Comparison of ENCODE assay signal across 21 cellular contexts in genomic region chrX:123871309-123871708, GRCh38. TPM values are rescaled to one million over a fixed set of nuclear protein-coding genes. Genes with fewer than 3 reads are reported as not detected.
DNase-seq lines count a peak whose midpoint lies in the region; ATAC-seq and FAIRE-seq lines count a peak whose summit lies in the region.
"Had no signal": no experiment of that assay in that cellular context is flagged by ENCODE, and none has a peak within 500 bp of the region (broad histone marks: within the 10 kb centered on the region; RNA-seq: fewer than 3 reads in every experiment).

No MANE protein-coding gene starts in this region.

- no peak for DNase-seq in activated T-cell treated with anti-CD3 and anti-CD28 coated beads, Interleukin-2, amount 50 U/mL, for 24 hours
- DNase-seq in activated T-cell treated with anti-CD3 and anti-CD28 coated beads, Interleukin-2, amount 50 U/mL, for 1 hour = no peak
- DNase-seq in T-helper 17 cell (no peak), small intestine (peak; percentile 67), RCC 7860 (ENCODE audit: low spot score) (no peak), NCI-H2107 treated with DMSO at 0.1 percent for 48 hours (lab: John Stamatoyannopoulos, UW; ENCODE audit: unreplicated experiment) (no peak)
- no peak for DNase-seq in activated CD4-positive, alpha-beta T cell treated with anti-CD3 and anti-CD28 coated beads, Interleukin-2, amount 50 U/mL, for 48 hours
- DNase-seq: activated CD8-positive, alpha-beta memory T cell treated with anti-CD3 and anti-CD28 coated beads, Interleukin-2, amount 50 U/mL, for 48 hours; cortex of kidney; DMS 273 treated with DMSO at 0.1 percent for 48 hours; erythroblast; gastrocnemius medialis; MG63; NCI-H146; NCI-H510A treated with DMSO at 0.1 percent for 48 hours had no signal

- H3K27me3 ChIP-seq in small intestine (ENCODE audit: control insufficient read depth in 2 of 2, insufficient read depth in 2 of 2, low read length in 2 of 2) = no peaks in the 10 kb centered on the region
- H3K27me3 ChIP-seq: gastrocnemius medialis, MG63 had no signal

- peaks cover 0 to 2% of the 10 kb centered on the region in 2 donors for H3K36me3 ChIP-seq in small intestine (ENCODE audit: control insufficient read depth in 2 of 2, insufficient read depth in 2 of 2, low read length in 2 of 2)
- H3K36me3 ChIP-seq: gastrocnemius medialis, MG63 had no signal

- peak overlapping the region in 1 of 2 donors; percentile 38 for H3K27ac ChIP-seq in small intestine (ENCODE audit: low read depth in 1 of 2, low read length in 1 of 2)
- H3K27ac ChIP-seq: 22Rv1, gastrocnemius medialis had no signal

- WGBS in small intestine, 3 donors = 23 to 50% (median 45%) methylated on average over 2 of the region's 2 CpGs

- H3K4me1 Mint-ChIP-seq in activated T-cell treated with anti-CD3 and anti-CD28 coated beads, Interleukin-2, amount 50 U/mL, for 24 hours (ENCODE audit: low read depth) = peaks cover 29% of the 10 kb centered on the region
- no peaks in the 10 kb centered on the region for H3K4me1 Mint-ChIP-seq in T-helper 17 cell
- H3K4me1 Mint-ChIP-seq: brain had no signal

- ATAC-seq in HG02852 (IDR thresholded peaks at IDR 0.05; ENCODE audit: unreplicated experiment) (peak; percentile 45), T-helper 17 cell (no peak)
- ATAC-seq: gastrocnemius medialis, left lobe of liver had no signal

- H3K9me3 ChIP-seq in T-helper 17 cell (ENCODE audit: control insufficient read depth, low read length, poor library complexity, severe bottlenecking) (no peaks in the 10 kb centered on the region), small intestine (ENCODE audit: control insufficient read depth, low read depth) (no peaks in the 10 kb centered on the region)
- H3K9me3 ChIP-seq: gastrocnemius medialis, MG63 had no signal

- peaks cover 24% of the 10 kb centered on the region for H3K36me3 Mint-ChIP-seq in activated T-cell treated with anti-CD3 and anti-CD28 coated beads, Interleukin-2, amount 50 U/mL, for 24 hours (ENCODE audit: low read depth)
- no peaks in the 10 kb centered on the region for H3K36me3 Mint-ChIP-seq in T-helper 17 cell (ENCODE audit: low read depth)
- H3K36me3 Mint-ChIP-seq: activated naive CD4-positive, alpha-beta T cell treated with anti-CD3 and anti-CD28 coated beads, Interleukin-2, amount 50 U/mL, for 24 hours had no signal

- FAIRE-seq in small intestine (lab: Jason Lieb, UNC) (no peak), RCC 7860 (lab: Jason Lieb, UNC) (no peak)
- FAIRE-seq: H54 had no signal

- H3K4me1 ChIP-seq in small intestine (ENCODE audit: control insufficient read depth in 2 of 2, insufficient read depth in 1 of 2, low read depth in 1 of 2, low read length in 1 of 2) = peaks cover 0 to 3% of the 10 kb centered on the region in 2 donors
- H3K4me1 ChIP-seq: gastrocnemius medialis had no signal

- H3K27me3 Mint-ChIP-seq in activated T-cell treated with anti-CD3 and anti-CD28 coated beads, Interleukin-2, amount 50 U/mL, for 24 hours = no peaks in the 10 kb centered on the region
- no peaks in the 10 kb centered on the region for H3K27me3 Mint-ChIP-seq in T-helper 17 cell
- H3K27me3 Mint-ChIP-seq: activated naive CD4-positive, alpha-beta T cell treated with anti-CD3 and anti-CD28 coated beads, Interleukin-2, amount 50 U/mL, for 24 hours; brain had no signal

- H3K27ac Mint-ChIP-seq in activated T-cell treated with anti-CD3 and anti-CD28 coated beads, Interleukin-2, amount 50 U/mL, for 24 hours = peak overlapping the region; percentile 12
- H3K27ac Mint-ChIP-seq in T-helper 17 cell = peak overlapping the region; percentile 39
- H3K27ac Mint-ChIP-seq: brain had no signal

- H3K4me3 ChIP-seq in small intestine (ENCODE audit: low read depth in 1 of 2, low read length in 2 of 2) = no peak overlapping the region
- H3K4me3 ChIP-seq: gastrocnemius medialis, MG63 had no signal

- no peaks in the 10 kb centered on the region for H3K9me3 Mint-ChIP-seq in activated T-cell treated with anti-CD3 and anti-CD28 coated beads, Interleukin-2, amount 50 U/mL, for 24 hours
- H3K9me3 Mint-ChIP-seq: activated naive CD4-positive, alpha-beta T cell treated with anti-CD3 and anti-CD28 coated beads, Interleukin-2, amount 50 U/mL, for 24 hours had no signal

- no peak overlapping the region for H3K4me3 Mint-ChIP-seq in activated T-cell treated with anti-CD3 and anti-CD28 coated beads, Interleukin-2, amount 50 U/mL, for 24 hours
- no peak overlapping the region for H3K4me3 Mint-ChIP-seq in T-helper 17 cell
- H3K4me3 Mint-ChIP-seq: activated naive CD4-positive, alpha-beta T cell treated with anti-CD3 and anti-CD28 coated beads, Interleukin-2, amount 50 U/mL, for 24 hours; brain had no signal

RNA-seq across cellular contexts. Expression of gene XIAP, which starts 11.5 kb away (rescaled TPM):
- 10 to 100 TPM; 24.7 to 27.3 TPM for total RNA-seq in T-helper 17 cell
- 10 to 100 TPM; 11.6 to 16.4 (median 12.2) TPM for polyA plus RNA-seq in small intestine
